Comparison of ENCODE assay signal across 28 cellular contexts in the genomic region with DNA sequence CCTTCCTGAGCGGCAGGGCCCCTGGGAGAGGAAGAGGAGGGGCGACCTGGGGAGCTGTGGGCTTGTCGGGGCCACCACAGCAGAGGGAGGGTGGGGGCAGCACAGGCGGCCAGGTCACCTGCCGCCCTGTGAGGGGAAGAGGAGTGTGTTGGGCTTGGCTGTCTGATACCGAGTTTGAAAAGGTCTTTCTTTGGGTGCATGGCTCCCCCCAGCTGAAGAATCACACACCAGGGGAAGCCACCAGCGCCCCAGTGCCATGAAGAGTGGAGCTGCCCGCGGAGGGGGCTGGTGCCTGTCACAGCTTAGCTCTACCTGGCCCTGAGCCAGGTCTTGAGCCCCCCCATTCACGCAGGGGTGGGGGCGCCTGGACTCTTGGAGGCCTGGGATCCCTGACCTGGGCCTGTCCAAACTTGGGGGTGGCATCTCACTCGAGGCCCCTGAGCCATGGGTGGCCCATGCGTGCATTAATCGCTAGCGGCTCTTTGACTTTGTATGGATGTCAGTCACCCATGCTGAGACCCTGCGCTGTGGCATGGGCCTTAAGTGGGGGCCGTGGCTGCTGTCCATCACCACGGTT.
"Had no signal": no experiment of that assay in that cellular context is flagged by ENCODE, and none has a peak within 500 bp of the region (broad histone marks: within the 10 kb centered on the region; RNA-seq: fewer than 3 reads in every experiment).

No MANE protein-coding gene starts in this region.

- H3K9me3 Mint-ChIP-seq: activated B cell treated with CpG ODN at 0.5 μM for 24 hours; activated naive CD4-positive, alpha-beta T cell treated with anti-CD3 and anti-CD28 coated beads, Interleukin-2, amount 10 ng/mL, durations not matched to agents 7 days and 5 days; activated naive CD8-positive, alpha-beta T cell treated with anti-CD3 and anti-CD28 coated beads, Interleukin-2, amount 50 U/mL, for 24 hours; activated T-cell treated with anti-CD3 and anti-CD28 coated beads, Interleukin-2, amount 50 U/mL, for 24 hours; central memory CD8-positive, alpha-beta T cell; immature natural killer cell; natural killer cell; neural progenitor cell; T-helper 1 cell treated with Interleukin-12 subunit alpha and Interleukin-12 subunit beta and Interleukin-4 antibody, amounts not matched to agents 30 μg/mL and 1 μg/mL, for 36 hours had no signal

- H3K27me3 Mint-ChIP-seq: activated B cell treated with CpG ODN at 0.5 μM for 24 hours; activated naive CD4-positive, alpha-beta T cell treated with anti-CD3 and anti-CD28 coated beads, Interleukin-2, amount 10 ng/mL, durations not matched to agents 7 days and 5 days; activated naive CD8-positive, alpha-beta T cell treated with anti-CD3 and anti-CD28 coated beads, Interleukin-2, amount 50 U/mL, for 24 hours; activated T-cell treated with anti-CD3 and anti-CD28 coated beads, Interleukin-2, amount 50 U/mL, for 24 hours; central memory CD8-positive, alpha-beta T cell; dendritic cell treated with granulocyte-macrophage colony-stimulating factor and Interleukin-4, amounts not matched to agents 40 ng/mL and 50 ng/mL, for 4 days had no signal

- H3K9me3 ChIP-seq: esophagus muscularis mucosa, heart left ventricle, lower lobe of right lung, testis, transverse colon had no signal

- ATAC-seq: activated naive CD8-positive, alpha-beta T cell treated with anti-CD3 and anti-CD28 coated beads, Interleukin-2, amount 50 U/mL, for 24 hours; foreskin keratinocyte; heart left ventricle; left lobe of liver; right cardiac atrium had no signal

- H3K36me3 ChIP-seq: neural progenitor cell had no signal

- H3K36me3 Mint-ChIP-seq: natural killer cell had no signal

- H3K27ac Mint-ChIP-seq: activated B cell treated with CpG ODN at 0.5 μM for 24 hours; activated naive CD4-positive, alpha-beta T cell treated with anti-CD3 and anti-CD28 coated beads, Interleukin-2, amount 10 ng/mL, durations not matched to agents 7 days and 5 days; activated T-cell treated with anti-CD3 and anti-CD28 coated beads, Interleukin-2, amount 50 U/mL, for 24 hours; dendritic cell treated with granulocyte-macrophage colony-stimulating factor and Interleukin-4, amounts not matched to agents 40 ng/mL and 50 ng/mL, for 4 days; natural killer cell; T-helper 1 cell treated with Interleukin-12 subunit alpha and Interleukin-12 subunit beta and Interleukin-4 antibody, amounts not matched to agents 30 μg/mL and 1 μg/mL, for 36 hours had no signal

- H3K4me3 Mint-ChIP-seq: activated B cell treated with CpG ODN at 0.5 μM for 24 hours; activated naive CD4-positive, alpha-beta T cell treated with anti-CD3 and anti-CD28 coated beads, Interleukin-2, amount 10 ng/mL, durations not matched to agents 7 days and 5 days; activated naive CD8-positive, alpha-beta T cell treated with anti-CD3 and anti-CD28 coated beads, Interleukin-2, amount 50 U/mL, for 24 hours; activated T-cell treated with anti-CD3 and anti-CD28 coated beads, Interleukin-2, amount 50 U/mL, for 24 hours; central memory CD8-positive, alpha-beta T cell; dendritic cell treated with granulocyte-macrophage colony-stimulating factor and Interleukin-4, amounts not matched to agents 40 ng/mL and 50 ng/mL, for 4 days; immature natural killer cell; natural killer cell; neural progenitor cell; T-helper 1 cell treated with Interleukin-12 subunit alpha and Interleukin-12 subunit beta and Interleukin-4 antibody, amounts not matched to agents 30 μg/mL and 1 μg/mL, for 36 hours had no signal

- H3K4me3 ChIP-seq: esophagus muscularis mucosa, heart left ventricle, lower lobe of right lung, neural progenitor cell, testis, transverse colon had no signal

- H3K27ac ChIP-seq: esophagus muscularis mucosa, foreskin keratinocyte, heart left ventricle, lower lobe of right lung, neural progenitor cell, testis, transverse colon had no signal

- H3K27me3 ChIP-seq: esophagus muscularis mucosa, foreskin keratinocyte, heart left ventricle, neural progenitor cell, testis, transverse colon had no signal

- H3K4me1 Mint-ChIP-seq: activated B cell treated with CpG ODN at 0.5 μM for 24 hours; activated naive CD4-positive, alpha-beta T cell treated with anti-CD3 and anti-CD28 coated beads, Interleukin-2, amount 10 ng/mL, durations not matched to agents 7 days and 5 days; activated naive CD8-positive, alpha-beta T cell treated with anti-CD3 and anti-CD28 coated beads, Interleukin-2, amount 50 U/mL, for 24 hours; central memory CD8-positive, alpha-beta T cell; neural progenitor cell had no signal

- H3K4me1 ChIP-seq: esophagus muscularis mucosa, foreskin keratinocyte, lower lobe of right lung, neural progenitor cell, transverse colon had no signal

- DNase-seq: activated B cell treated with CpG ODN at 0.5 μM for 24 hours; activated CD4-positive, alpha-beta T cell treated with anti-CD3 and anti-CD28 coated beads, Interleukin-2, amount 50 U/mL, for 4 hours; activated CD8-positive, alpha-beta memory T cell treated with anti-CD3 and anti-CD28 coated beads, Interleukin-2, amount 50 U/mL, for 4 hours; activated gamma-delta T cell; activated naive CD4-positive, alpha-beta T cell treated with anti-CD3 and anti-CD28 coated beads, Interleukin-2, amount 10 ng/mL, durations not matched to agents 7 days and 5 days; activated naive CD8-positive, alpha-beta T cell treated with anti-CD3 and anti-CD28 coated beads, Interleukin-2, amount 50 U/mL, for 24 hours; activated T-cell treated with anti-CD3 and anti-CD28 coated beads, Interleukin-2, amount 50 U/mL, for 24 hours; anterior cingulate cortex; effector CD4-positive, alpha-beta T cell; foreskin keratinocyte; heart left ventricle; hypothalamus; immature natural killer cell; lower lobe of right lung; mesenchymal stem cell; natural killer cell; posterior cingulate gyrus; stimulated activated CD4-positive, alpha-beta T cell treated with anti-CD3 and anti-CD28 coated beads, Interleukin-4, amount 100 ng/mL, for 1 hour; SW 1271; testis; transverse colon had no signal
